Comparison of ENCODE assay signal across 13 cellular contexts in genomic region chr10:67602268-67602950, GRCh38.
DNase-seq lines count a peak whose midpoint lies in the region; ATAC-seq and TF ChIP-seq lines count a peak whose summit lies in the region.
"Had no signal": no experiment of that assay in that cellular context is flagged by ENCODE, and none has a peak within 500 bp of the region (broad histone marks: within the 10 kb centered on the region; RNA-seq: fewer than 3 reads in every experiment).

No MANE protein-coding gene starts in this region.

- H3K4me3 Mint-ChIP-seq in HFFc6 = no peak overlapping the region
- H3K4me3 Mint-ChIP-seq: activated naive CD8-positive, alpha-beta T cell treated with anti-CD3 and anti-CD28 coated beads for 36 hours; endodermal cell had no signal

- no peaks in the 10 kb centered on the region for H3K9me3 Mint-ChIP-seq in HFFc6
- H3K9me3 Mint-ChIP-seq: activated naive CD8-positive, alpha-beta T cell treated with anti-CD3 and anti-CD28 coated beads for 36 hours; endodermal cell had no signal

- no peaks in the 10 kb centered on the region for H3K36me3 Mint-ChIP-seq in HFFc6 (ENCODE audit: low read depth)
- H3K36me3 Mint-ChIP-seq: activated naive CD8-positive, alpha-beta T cell treated with anti-CD3 and anti-CD28 coated beads for 36 hours had no signal

- DNase-seq in HFFc6 = peak; percentile 81
- peak; percentile 4 for DNase-seq in SW480 (ENCODE audit: low spot score)
- DNase-seq in fibroblast of the aortic adventitia (ENCODE audit: low read depth) = peak; percentile 59
- peak; percentile 44 for DNase-seq in stromal cell of bone marrow (ENCODE audit: low read depth)
- DNase-seq in NCI-H2171 (lab: John Stamatoyannopoulos, UW) = no peak
- DNase-seq: activated naive CD8-positive, alpha-beta T cell treated with anti-CD3 and anti-CD28 coated beads for 36 hours; endodermal cell; NCI-H2081; Peyer's patch; right cardiac atrium; testis had no signal

- H3K27me3 Mint-ChIP-seq in HFFc6 (ENCODE audit: insufficient read depth) = no peaks in the 10 kb centered on the region

- no peak overlapping the region for H3K4me3 ChIP-seq in fibroblast of the aortic adventitia (ENCODE audit: low read depth, low read length)
- H3K4me3 ChIP-seq: Peyer's patch, testis had no signal

- TF ChIP-seq CTCF in HFFc6 (IDR thresholded peaks at IDR 0.05) (no peak), fibroblast of the aortic adventitia (IDR thresholded peaks at IDR 0.05; ENCODE audit: insufficient read depth, low read length) (no peak)

- no peak for ATAC-seq in HG03039 (IDR thresholded peaks at IDR 0.05; ENCODE audit: unreplicated experiment)
- no peak for ATAC-seq in GM18858 (IDR thresholded peaks at IDR 0.05; ENCODE audit: unreplicated experiment)
- ATAC-seq: right cardiac atrium had no signal

- H3K4me1 Mint-ChIP-seq in HFFc6 (ENCODE audit: low read depth) = peaks cover 39% of the 10 kb centered on the region

- H3K27ac Mint-ChIP-seq in HFFc6 = peak overlapping the region; percentile 55
- H3K27ac Mint-ChIP-seq: activated naive CD8-positive, alpha-beta T cell treated with anti-CD3 and anti-CD28 coated beads for 36 hours; endodermal cell had no signal
